In genomic region chr2:108905906-108906305, GRCh38 we compare ENCODE assay signal across 24 cellular contexts.
"Had no signal": no experiment of that assay in that cellular context is flagged by ENCODE, and none has a peak within 500 bp of the region (broad histone marks: within the 10 kb centered on the region; RNA-seq: fewer than 3 reads in every experiment).

No MANE protein-coding gene starts in this region.

- DNase-seq: activated CD4-positive, alpha-beta T cell treated with anti-CD3 and anti-CD28 coated beads, Interleukin-2, amount 10 ng/mL, durations not matched to agents 7 days and 5 days; activated CD8-positive, alpha-beta memory T cell treated with anti-CD3 and anti-CD28 coated beads, Interleukin-2, amount 50 U/mL, for 48 hours; activated effector memory CD4-positive, alpha-beta T cell treated with Interleukin-2 at 50 U/mL for 16 hours; activated naive CD4-positive, alpha-beta T cell treated with anti-CD3 and anti-CD28 coated beads, Interleukin-2, amount 10 ng/mL, durations not matched to agents 7 days and 5 days; activated naive CD8-positive, alpha-beta T cell treated with anti-CD3 and anti-CD28 coated beads, Interleukin-2, amount 50 U/mL, for 24 hours; anterior cingulate cortex; caudate nucleus; foreskin melanocyte; glutamatergic neuron; hippocampal formation; naive B cell; sigmoid colon; stimulated activated CD4-positive, alpha-beta T cell treated with anti-CD3 and anti-CD28 coated beads, Interleukin-4, amount 100 ng/mL, for 4 hours; T-helper 1 cell; T-helper 9 cell had no signal

- ATAC-seq: activated CD4-positive, CD25-positive, alpha-beta regulatory T cell treated with anti-CD3 and anti-CD28 coated beads, Interleukin-2, amount 50 U/mL, for 24 hours; activated CD8-positive, alpha-beta T cell treated with anti-CD3 and anti-CD28 coated beads, Interleukin-2, amount 10 ng/mL, durations not matched to agents 7 days and 5 days; activated naive CD8-positive, alpha-beta T cell treated with anti-CD3 and anti-CD28 coated beads, Interleukin-2, amount 50 U/mL, for 24 hours had no signal

- H3K9me3 Mint-ChIP-seq: activated naive CD4-positive, alpha-beta T cell treated with anti-CD3 and anti-CD28 coated beads, Interleukin-2, amount 10 ng/mL, durations not matched to agents 7 days and 5 days; activated naive CD8-positive, alpha-beta T cell treated with anti-CD3 and anti-CD28 coated beads, Interleukin-2, amount 50 U/mL, for 24 hours had no signal

- H3K27ac Mint-ChIP-seq: activated CD4-positive, alpha-beta T cell treated with anti-CD3 and anti-CD28 coated beads, Interleukin-2, amount 10 ng/mL, durations not matched to agents 7 days and 5 days; activated CD8-positive, alpha-beta T cell treated with anti-CD3 and anti-CD28 coated beads, Interleukin-2, amount 10 ng/mL, durations not matched to agents 7 days and 5 days; activated naive CD4-positive, alpha-beta T cell treated with anti-CD3 and anti-CD28 coated beads, Interleukin-2, amount 10 ng/mL, durations not matched to agents 7 days and 5 days; activated naive CD8-positive, alpha-beta T cell treated with anti-CD3 and anti-CD28 coated beads, Interleukin-2, amount 50 U/mL, for 24 hours; brain; memory B cell; naive B cell; stimulated activated memory B cell treated with anti-CD40 and anti-IgM and Interleukin-4, amounts not matched to agents 10 μg/mL and 1 μg/mL and 100 μg/mL, for 72 hours had no signal

- H3K4me1 Mint-ChIP-seq: activated CD4-positive, alpha-beta T cell treated with anti-CD3 and anti-CD28 coated beads, Interleukin-2, amount 10 ng/mL, durations not matched to agents 7 days and 5 days; activated naive CD4-positive, alpha-beta T cell treated with anti-CD3 and anti-CD28 coated beads, Interleukin-2, amount 10 ng/mL, durations not matched to agents 7 days and 5 days; activated naive CD8-positive, alpha-beta T cell treated with anti-CD3 and anti-CD28 coated beads, Interleukin-2, amount 50 U/mL, for 24 hours; brain; memory B cell; naive B cell; neural crest cell; stimulated activated memory B cell treated with anti-CD40 and anti-IgM and Interleukin-4, amounts not matched to agents 10 μg/mL and 1 μg/mL and 100 μg/mL, for 72 hours had no signal

- H3K36me3 ChIP-seq: ovary, sigmoid colon, thoracic aorta had no signal

- FAIRE-seq: islet of Langerhans had no signal

- H3K27me3 Mint-ChIP-seq: activated CD4-positive, alpha-beta T cell treated with anti-CD3 and anti-CD28 coated beads, Interleukin-2, amount 10 ng/mL, durations not matched to agents 7 days and 5 days; activated naive CD4-positive, alpha-beta T cell treated with anti-CD3 and anti-CD28 coated beads, Interleukin-2, amount 10 ng/mL, durations not matched to agents 7 days and 5 days; activated naive CD8-positive, alpha-beta T cell treated with anti-CD3 and anti-CD28 coated beads, Interleukin-2, amount 50 U/mL, for 24 hours; naive B cell; stimulated activated memory B cell treated with anti-CD40 and anti-IgM and Interleukin-4, amounts not matched to agents 10 μg/mL and 1 μg/mL and 100 μg/mL, for 72 hours had no signal

- H3K9me3 ChIP-seq: ovary, sigmoid colon, thoracic aorta had no signal

- H3K4me3 ChIP-seq: ovary, sigmoid colon, thoracic aorta had no signal

- H3K4me3 Mint-ChIP-seq: activated CD4-positive, alpha-beta T cell treated with anti-CD3 and anti-CD28 coated beads, Interleukin-2, amount 10 ng/mL, durations not matched to agents 7 days and 5 days; activated CD8-positive, alpha-beta T cell treated with anti-CD3 and anti-CD28 coated beads, Interleukin-2, amount 10 ng/mL, durations not matched to agents 7 days and 5 days; activated naive CD4-positive, alpha-beta T cell treated with anti-CD3 and anti-CD28 coated beads, Interleukin-2, amount 10 ng/mL, durations not matched to agents 7 days and 5 days; activated naive CD8-positive, alpha-beta T cell treated with anti-CD3 and anti-CD28 coated beads, Interleukin-2, amount 50 U/mL, for 24 hours; brain; memory B cell; naive B cell; neural crest cell; stimulated activated memory B cell treated with anti-CD40 and anti-IgM and Interleukin-4, amounts not matched to agents 10 μg/mL and 1 μg/mL and 100 μg/mL, for 72 hours had no signal

- H3K27ac ChIP-seq: ovary, sigmoid colon, thoracic aorta had no signal

- H3K36me3 Mint-ChIP-seq: activated naive CD4-positive, alpha-beta T cell treated with anti-CD3 and anti-CD28 coated beads, Interleukin-2, amount 10 ng/mL, durations not matched to agents 7 days and 5 days; brain; memory B cell; stimulated activated memory B cell treated with anti-CD40 and anti-IgM and Interleukin-4, amounts not matched to agents 10 μg/mL and 1 μg/mL and 100 μg/mL, for 72 hours had no signal

- H3K27me3 ChIP-seq: ovary, sigmoid colon had no signal
